Comparison of ENCODE assay signal across 24 cellular contexts in the genomic region with DNA sequence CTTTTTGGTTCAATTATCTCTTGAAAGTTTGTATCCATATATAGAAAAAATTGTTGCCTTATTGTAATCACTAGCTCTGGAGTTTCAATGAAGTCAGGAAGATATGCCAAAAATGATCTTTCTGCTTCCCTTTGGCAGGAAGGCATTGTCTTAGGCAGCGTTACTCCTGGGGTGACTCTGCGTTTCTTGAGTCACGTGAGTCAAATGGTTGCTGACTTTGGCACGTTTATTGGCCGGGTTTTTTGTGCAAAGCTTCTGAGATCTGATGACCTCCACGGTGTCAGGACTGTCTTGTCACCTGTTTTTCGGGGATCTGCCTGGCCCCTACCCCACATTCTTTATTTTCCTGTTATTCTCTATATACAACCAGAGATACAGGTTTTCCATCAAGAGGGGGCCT. TPM values are rescaled to one million over a fixed set of nuclear protein-coding genes. Genes with fewer than 3 reads are reported as not detected.
"Had no signal": no experiment of that assay in that cellular context is flagged by ENCODE, and none has a peak within 500 bp of the region (broad histone marks: within the 10 kb centered on the region; RNA-seq: fewer than 3 reads in every experiment).

No MANE protein-coding gene starts in this region.

- H3K4me3 ChIP-seq: colonic mucosa, esophagus muscularis mucosa, gastroesophageal sphincter, heart right ventricle, left lung, lower lobe of right lung, mucosa of descending colon had no signal

- H3K27ac ChIP-seq: colonic mucosa, esophagus muscularis mucosa, foreskin keratinocyte, gastroesophageal sphincter, heart right ventricle, left lung, lower lobe of right lung had no signal

- DNase-seq: colonic mucosa; cortex of kidney; effector CD4-positive, alpha-beta T cell; effector memory CD4-positive, alpha-beta T cell; foreskin keratinocyte; heart right ventricle; hippocampal formation; left cardiac atrium; left lung; left ventricle myocardium superior; lower lobe of right lung; mesenchymal stem cell; mucosa of descending colon; naive B cell had no signal

- H3K9me3 ChIP-seq: colonic mucosa, esophagus muscularis mucosa, gastroesophageal sphincter, heart right ventricle, left lung, lower lobe of right lung, mucosa of descending colon had no signal

- H3K36me3 ChIP-seq: colonic mucosa, esophagus muscularis mucosa, gastroesophageal sphincter, heart right ventricle, left lung, lower lobe of right lung had no signal

- FAIRE-seq: endothelial cell of umbilical vein, frontal cortex, islet of Langerhans, keratinocyte had no signal

- H3K27me3 ChIP-seq: colonic mucosa, foreskin keratinocyte had no signal

- ATAC-seq: foreskin keratinocyte, gastroesophageal sphincter, heart right ventricle, left cardiac atrium, left lung, left ventricle myocardium superior, mucosa of descending colon had no signal

- H3K4me1 ChIP-seq: colonic mucosa, foreskin keratinocyte, gastroesophageal sphincter, left lung, lower lobe of right lung had no signal

RNA-seq across cellular contexts. Expression of gene PHACTR3, which starts 10.4 kb away (rescaled TPM):
- total RNA-seq: endothelial cell of umbilical vein, fibroblast of lung, fibroblast of villous mesenchyme, kidney epithelial cell, myocyte had no signal
- polyA plus RNA-seq: endothelial cell of umbilical vein, fibroblast of lung had no signal
